ENCODE assay signal across 21 cellular contexts in the genomic region with DNA sequence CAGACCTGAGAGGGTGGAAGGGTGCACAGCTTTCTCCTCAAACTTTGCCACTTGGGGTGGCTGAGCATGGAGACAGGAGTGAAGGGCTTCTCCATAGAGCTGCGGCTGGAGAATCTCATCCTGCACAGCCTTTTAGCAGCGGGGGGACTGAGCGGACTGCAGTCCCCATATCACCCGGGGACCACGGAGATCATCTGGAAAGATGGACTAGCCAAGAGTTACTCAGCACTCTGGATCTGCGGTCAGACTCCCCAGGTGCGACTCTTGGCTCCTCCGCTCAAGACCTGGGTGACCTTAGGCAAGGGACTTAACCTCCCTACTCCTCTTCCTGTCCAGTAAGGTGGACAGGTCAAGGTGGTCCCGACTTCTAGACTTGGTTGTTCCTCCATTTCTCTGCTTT.
DNase-seq lines count a peak whose midpoint lies in the region; ATAC-seq and TF ChIP-seq lines count a peak whose summit lies in the region.
"Had no signal": no experiment of that assay in that cellular context is flagged by ENCODE, and none has a peak within 500 bp of the region (broad histone marks: within the 10 kb centered on the region; RNA-seq: fewer than 3 reads in every experiment).

No MANE protein-coding gene starts in this region.

- peaks cover 45% of the 10 kb centered on the region for H3K4me1 Mint-ChIP-seq in activated T-helper 1 cell treated with anti-CD3 and anti-CD28 coated beads, Interleukin-12 subunit alpha, Interleukin-12 subunit beta, Interleukin-2, Interleukin-4 antibody, amounts not matched to agents 30 ng/mL and 10 ng/mL and 1 ng/mL, durations not matched to agents 14 hours and 24 hours and 36 hours (ENCODE audit: low read depth)

- peak overlapping the region; percentile 78 to 94 for H3K27ac ChIP-seq in thoracic aorta
- H3K27ac ChIP-seq: dorsolateral prefrontal cortex had no signal

- DNase-seq in cardiac septum (ENCODE audit: low spot score): peak; percentile 53
- no peak for DNase-seq in Right ventricle myocardium inferior (ENCODE audit: missing footprints)
- DNase-seq in activated T-helper 1 cell treated with anti-CD3 and anti-CD28 coated beads, Interleukin-12 subunit alpha, Interleukin-12 subunit beta, Interleukin-2, Interleukin-4 antibody, amounts not matched to agents 30 ng/mL and 10 ng/mL and 1 ng/mL, durations not matched to agents 14 hours and 24 hours and 36 hours (ENCODE audit: low spot score): no peak
- peak in 2 of 3 donors; percentile 1 to 19 for DNase-seq in mucosa of descending colon
- DNase-seq in thoracic aorta (ENCODE audit: low spot score): no peak
- no peak for DNase-seq in SIG-M5 treated with dmso at 0.1 percent for 504 hours (lab: John Stamatoyannopoulos, UW; ENCODE audit: unreplicated experiment)
- no peak for DNase-seq in SKM-1 treated with dmso at 0.1 percent for 144 hours (lab: John Stamatoyannopoulos, UW; ENCODE audit: unreplicated experiment)
- DNase-seq: activated CD4-positive, alpha-beta T cell treated with anti-CD3 and anti-CD28 coated beads, Interleukin-2, amount 50 U/mL, for 1 hour; activated T-cell treated with anti-CD3 and anti-CD28 coated beads, Interleukin-2, amount 50 U/mL, for 4 hours; amniotic stem cell; DND-41; foreskin fibroblast; hypothalamus; KBM-7; NCI-H1694; stimulated activated naive CD4-positive, alpha-beta T cell treated with Interleukin-2 at 50 U/mL for 16 hours; T-helper 17 cell had no signal

- H3K9me3 ChIP-seq in mucosa of descending colon (no peaks in the 10 kb centered on the region), thoracic aorta (no peaks in the 10 kb centered on the region)
- H3K9me3 ChIP-seq: upper lobe of left lung had no signal

- H3K4me3 ChIP-seq in mucosa of descending colon (no peak overlapping the region), thoracic aorta (no peak overlapping the region)
- H3K4me3 ChIP-seq: dorsolateral prefrontal cortex, skin epidermis, upper lobe of left lung had no signal

- intact Hi-C loops in cardiac septum (cut with DNase I): no loop called here
- intact Hi-C loops in Right ventricle myocardium inferior (cut with DNase I): loop anchor here (5.0 kb wide), 1 partner anchor 187 kb away; no protein-coding TSS in a partner anchor
- intact Hi-C loops in activated T-helper 1 cell treated with anti-CD3 and anti-CD28 coated beads, Interleukin-12 subunit alpha, Interleukin-12 subunit beta, Interleukin-2, Interleukin-4 antibody, amounts not matched to agents 30 ng/mL and 10 ng/mL and 1 ng/mL, durations not matched to agents 14 hours and 24 hours and 36 hours (cut with micrococcal nuclease): loop anchor here (5.0 kb wide), 2 partner anchors 68 to 127 kb away; a partner anchor contains a TSS
- intact Hi-C loops in mucosa of descending colon (cut with DNase I, micrococcal nuclease): no loop called here

- TF ChIP-seq CTCF in mucosa of descending colon (IDR thresholded peaks at IDR 0.05) (no peak), thoracic aorta (IDR thresholded peaks at IDR 0.05) (no peak)

- no peak overlapping the region for H3K4me3 Mint-ChIP-seq in activated T-helper 1 cell treated with anti-CD3 and anti-CD28 coated beads, Interleukin-12 subunit alpha, Interleukin-12 subunit beta, Interleukin-2, Interleukin-4 antibody, amounts not matched to agents 30 ng/mL and 10 ng/mL and 1 ng/mL, durations not matched to agents 14 hours and 24 hours and 36 hours
- H3K4me3 Mint-ChIP-seq: activated T-cell treated with anti-CD3 and anti-CD28 coated beads, Interleukin-2, amount 50 U/mL, for 4 hours; T-helper 17 cell had no signal

- no peaks in the 10 kb centered on the region for H3K27me3 ChIP-seq in thoracic aorta (replicated peaks; ENCODE audit: insufficient read depth)
- H3K27me3 ChIP-seq: dorsolateral prefrontal cortex, upper lobe of left lung had no signal

- H3K27ac Mint-ChIP-seq in activated T-helper 1 cell treated with anti-CD3 and anti-CD28 coated beads, Interleukin-12 subunit alpha, Interleukin-12 subunit beta, Interleukin-2, Interleukin-4 antibody, amounts not matched to agents 30 ng/mL and 10 ng/mL and 1 ng/mL, durations not matched to agents 14 hours and 24 hours and 36 hours: peak overlapping the region; percentile 2
- H3K27ac Mint-ChIP-seq: progenitor cell of endocrine pancreas, T-helper 17 cell had no signal

- H3K4me1 ChIP-seq in mucosa of descending colon (ENCODE audit: low read depth): peaks cover 20% of the 10 kb centered on the region
- peaks cover 25 to 74% of the 10 kb centered on the region in 2 donors for H3K4me1 ChIP-seq in thoracic aorta (ENCODE audit: control insufficient read depth in 1 of 2, low read depth in 2 of 2)

- ATAC-seq in Right ventricle myocardium inferior (no peak), mucosa of descending colon (no peak), thoracic aorta (ENCODE audit: insufficient number of reproducible peaks, low FRiP score, low read depth) (no peak)
- ATAC-seq: activated T-cell treated with anti-CD3 and anti-CD28 coated beads, Interleukin-2, amount 50 U/mL, for 4 hours; T-helper 17 cell had no signal

- no peaks in the 10 kb centered on the region for H3K9me3 Mint-ChIP-seq in activated T-helper 1 cell treated with anti-CD3 and anti-CD28 coated beads, Interleukin-12 subunit alpha, Interleukin-12 subunit beta, Interleukin-2, Interleukin-4 antibody, amounts not matched to agents 30 ng/mL and 10 ng/mL and 1 ng/mL, durations not matched to agents 14 hours and 24 hours and 36 hours
- H3K9me3 Mint-ChIP-seq: activated T-cell treated with anti-CD3 and anti-CD28 coated beads, Interleukin-2, amount 50 U/mL, for 4 hours had no signal

- no peaks in the 10 kb centered on the region for H3K36me3 ChIP-seq in mucosa of descending colon (ENCODE audit: low read depth)
- no peaks in the 10 kb centered on the region for H3K36me3 ChIP-seq in thoracic aorta
- H3K36me3 ChIP-seq: upper lobe of left lung had no signal

- H3K27me3 Mint-ChIP-seq in activated T-helper 1 cell treated with anti-CD3 and anti-CD28 coated beads, Interleukin-12 subunit alpha, Interleukin-12 subunit beta, Interleukin-2, Interleukin-4 antibody, amounts not matched to agents 30 ng/mL and 10 ng/mL and 1 ng/mL, durations not matched to agents 14 hours and 24 hours and 36 hours (ENCODE audit: insufficient read depth): peaks cover 15% of the 10 kb centered on the region

- H3K36me3 Mint-ChIP-seq in activated T-helper 1 cell treated with anti-CD3 and anti-CD28 coated beads, Interleukin-12 subunit alpha, Interleukin-12 subunit beta, Interleukin-2, Interleukin-4 antibody, amounts not matched to agents 30 ng/mL and 10 ng/mL and 1 ng/mL, durations not matched to agents 14 hours and 24 hours and 36 hours (ENCODE audit: low read depth): no peaks in the 10 kb centered on the region

Comparison
In these comparisons a context has a peak if more than half of its experiments do, and no peak if none do; other contexts are left out.
1. DNase-seq: peak in cardiac septum (single experiment) and mucosa of descending colon (2 of 3); none in Right ventricle myocardium inferior (single experiment), activated T-helper 1 cell treated with anti-CD3 and anti-CD28 coated beads, Interleukin-12 subunit alpha, Interleukin-12 subunit beta, Interleukin-2, Interleukin-4 antibody, amounts not matched to agents 30 ng/mL and 10 ng/mL and 1 ng/mL, durations not matched to agents 14 hours and 24 hours and 36 hours (single experiment), thoracic aorta (single experiment), SIG-M5 treated with dmso at 0.1 percent for 504 hours (single experiment) and SKM-1 treated with dmso at 0.1 percent for 144 hours (single experiment).
2. intact Hi-C loops: an anchor here in Right ventricle myocardium inferior (5.0 kb wide) and activated T-helper 1 cell treated with anti-CD3 and anti-CD28 coated beads, Interleukin-12 subunit alpha, Interleukin-12 subunit beta, Interleukin-2, Interleukin-4 antibody, amounts not matched to agents 30 ng/mL and 10 ng/mL and 1 ng/mL, durations not matched to agents 14 hours and 24 hours and 36 hours (5.0 kb wide); none called in cardiac septum and mucosa of descending colon.